In genomic region chr12:45121224-45121623, GRCh38 we compare ENCODE assay signal across 18 cellular contexts.
DNase-seq lines count a peak whose midpoint lies in the region; TF ChIP-seq lines count a peak whose summit lies in the region.
"Had no signal": no experiment of that assay in that cellular context is flagged by ENCODE, and none has a peak within 500 bp of the region (broad histone marks: within the 10 kb centered on the region; RNA-seq: fewer than 3 reads in every experiment).

No MANE protein-coding gene starts in this region.

- H3K27ac Mint-ChIP-seq in H9 (peak overlapping the region in 1 of 3 experiments; percentile 95; a peak in 1 of 7 replicates), progenitor cell of endocrine pancreas (no peak overlapping the region)

- H3K36me3 Mint-ChIP-seq in H9 (ENCODE audit: insufficient read depth in 1 of 3, low read depth in 3 of 3) (no peaks in the 10 kb centered on the region; a peak in 1 of 7 replicates), progenitor cell of endocrine pancreas (ENCODE audit: insufficient read depth) (no peaks in the 10 kb centered on the region)

- H3K9me3 Mint-ChIP-seq in H9 (no peaks in the 10 kb centered on the region; a peak in 1 of 5 replicates), progenitor cell of endocrine pancreas (ENCODE audit: low read depth) (no peaks in the 10 kb centered on the region)
- H3K9me3 Mint-ChIP-seq: neural crest cell had no signal

- no peak overlapping the region for H3T11ph ChIP-seq in H9 (ENCODE audit: low read length)

- no peak overlapping the region for H2BK120ac ChIP-seq in H9 (ENCODE audit: low read depth, low read length, poor library complexity, severe bottlenecking)

- H3K4me3 ChIP-seq in hepatocyte: no peak overlapping the region
- H3K4me3 ChIP-seq: testis had no signal

- H2AFZ ChIP-seq in H9 (ENCODE audit: low read length): no peak overlapping the region
- H2AFZ ChIP-seq in hepatocyte: no peak overlapping the region

- H3K27me3 ChIP-seq in H9 (ENCODE audit: insufficient read depth, low read length): no peaks in the 10 kb centered on the region
- no peaks in the 10 kb centered on the region for H3K27me3 ChIP-seq in hepatocyte
- H3K27me3 ChIP-seq: testis had no signal

- H2BK12ac ChIP-seq in H9 (ENCODE audit: insufficient read length, low read depth, low read length): no peak overlapping the region

- H2BK15ac ChIP-seq in H9 (ENCODE audit: low read depth, low read length): no peak overlapping the region

- no peaks in the 10 kb centered on the region for H3K36me3 ChIP-seq in hepatocyte (replicated peaks; ENCODE audit: insufficient read depth, low read depth)

- no peak overlapping the region for H3K9ac ChIP-seq in H9 (ENCODE audit: extremely low read depth, insufficient read length, low read length)

- no peak overlapping the region for H3K4me3 Mint-ChIP-seq in H9
- no peak overlapping the region for H3K4me3 Mint-ChIP-seq in progenitor cell of endocrine pancreas (ENCODE audit: low read depth)
- H3K4me3 Mint-ChIP-seq: neural crest cell had no signal

- H2BK5ac ChIP-seq in H9 (ENCODE audit: insufficient read length, low read length): no peak overlapping the region

- H3K4me2 ChIP-seq in H9 (ENCODE audit: insufficient read depth, insufficient read length, low read length) (no peak overlapping the region), hepatocyte (no peak overlapping the region)

- DNase-seq in DMS 273 (lab: John Stamatoyannopoulos, UW; ENCODE audit: unreplicated experiment) (peak; percentile 1), DMS 273 treated with DMSO at 0.1 percent for 48 hours (lab: John Stamatoyannopoulos, UW) (no peak), H9 (no peak), SK-MEL-5 (ENCODE audit: low read depth, low spot score) (peak; percentile 15), progenitor cell of endocrine pancreas (ENCODE audit: low spot score, unreplicated experiment) (no peak), hepatocyte (ENCODE audit: low spot score) (no peak), NCI-H2107 treated with DMSO at 0.1 percent for 48 hours (lab: John Stamatoyannopoulos, UW; ENCODE audit: unreplicated experiment) (no peak), SKM-1 treated with dmso at 0.1 percent for 144 hours (lab: John Stamatoyannopoulos, UW; ENCODE audit: unreplicated experiment) (no peak)
- DNase-seq: 8988T; activated CD4-positive, alpha-beta T cell treated with anti-CD3 and anti-CD28 coated beads for 1 hour; C1 segment of cervical spinal cord; DMS153; foreskin melanocyte; left colon; NCI-H345; T1000; testis had no signal

- H4K20me1 ChIP-seq in H9 (ENCODE audit: control insufficient read depth, insufficient read depth, insufficient read length) (no peaks in the 10 kb centered on the region), hepatocyte (ENCODE audit: insufficient read depth, poor library complexity, severe bottlenecking) (no peaks in the 10 kb centered on the region)

- no peak overlapping the region for H2BK20ac ChIP-seq in H9 (ENCODE audit: low read depth, low read length, poor library complexity, severe bottlenecking)

- H3K4me1 ChIP-seq in H9 (ENCODE audit: insufficient read depth, low read length) (no peaks in the 10 kb centered on the region), hepatocyte (ENCODE audit: insufficient read depth) (no peaks in the 10 kb centered on the region)
- H3K4me1 ChIP-seq: testis had no signal

- no peaks in the 10 kb centered on the region for H3K9me2 ChIP-seq in hepatocyte (replicated peaks; ENCODE audit: insufficient read depth)

- H3K79me2 ChIP-seq in H9 (ENCODE audit: insufficient read depth, low read length): no peaks in the 10 kb centered on the region
- no peaks in the 10 kb centered on the region for H3K79me2 ChIP-seq in hepatocyte

- no peak overlapping the region for H3K4ac ChIP-seq in H9 (ENCODE audit: low read depth, low read length)

- no peaks in the 10 kb centered on the region for H3K79me1 ChIP-seq in H9 (ENCODE audit: insufficient read depth, low read depth, low read length, poor library complexity, severe bottlenecking)

- no CpG with 5 or more reads among the region's 2 CpGs for WGBS in H9 (ENCODE audit: extremely low coverage, insufficient read length, low lambda C conversion rate)
- WGBS in hepatocyte (ENCODE audit: low lambda C conversion rate, missing lambda C conversion rate): 75% methylated on average over 2 of the region's 2 CpGs

- H3K4me1 Mint-ChIP-seq in H9 (peaks cover 6 to 7% of the 10 kb centered on the region in 2 experiments), progenitor cell of endocrine pancreas (ENCODE audit: low read depth) (peaks cover 3% of the 10 kb centered on the region)

- H3K27me3 Mint-ChIP-seq in H9 (ENCODE audit: low read depth): no peaks in the 10 kb centered on the region
- H3K27me3 Mint-ChIP-seq in progenitor cell of endocrine pancreas: peaks cover 7% of the 10 kb centered on the region

- no peak overlapping the region for H3K23ac ChIP-seq in H9 (ENCODE audit: insufficient read length, low read depth, low read length)

- no peak overlapping the region for H3K18ac ChIP-seq in H9 (ENCODE audit: insufficient read length, low read depth, low read length)

- TF ChIP-seq CTCF in H9 (conservative IDR thresholded peaks at IDR 0.05) (peak; percentile 52), progenitor cell of endocrine pancreas (IDR thresholded peaks at IDR 0.05; ENCODE audit: unreplicated experiment) (peak; percentile 14), hepatocyte (IDR thresholded peaks at IDR 0.05; ENCODE audit: poor library complexity) (no peak)

- no peak overlapping the region for H3K56ac ChIP-seq in H9 (ENCODE audit: insufficient read length, low read depth, low read length)

- no peak overlapping the region for H3K27ac ChIP-seq in H9 (ENCODE audit: insufficient read length, low read depth, low read length)
- no peak overlapping the region for H3K27ac ChIP-seq in hepatocyte
- H3K27ac ChIP-seq: testis had no signal

- in situ Hi-C loops in SK-MEL-5 (cut with HindIII; ENCODE audit: low pct_unique_long_range_greater_than_20kb, low sequenced_read_pairs): no loop called here

- no peak overlapping the region for H3K14ac ChIP-seq in H9 (ENCODE audit: insufficient read depth, low read length)

- H4K91ac ChIP-seq in H9 (ENCODE audit: insufficient read length, low read depth, low read length): no peak overlapping the region

- H3K9me3 ChIP-seq in H9 (ENCODE audit: control insufficient read depth, low read depth, low read length): no peaks in the 10 kb centered on the region
- H3K9me3 ChIP-seq in hepatocyte (ENCODE audit: low read depth): no peaks in the 10 kb centered on the region
- H3K9me3 ChIP-seq: testis had no signal

- no peak overlapping the region for H4K5ac ChIP-seq in H9 (ENCODE audit: insufficient read length, low read depth, low read length)

- no peak overlapping the region for H4K8ac ChIP-seq in H9 (replicated peaks; ENCODE audit: insufficient read length, low read depth, low read length)

- H2AK5ac ChIP-seq in H9 (ENCODE audit: insufficient read length, low read length): no peak overlapping the region

- H3K23me2 ChIP-seq in H9 (ENCODE audit: insufficient read length, low read depth, low read length, poor library complexity, severe bottlenecking): no peaks in the 10 kb centered on the region

Comparison
In these comparisons a context has a peak if more than half of its experiments do, and no peak if none do; other contexts are left out.
1. DNase-seq: peak in DMS 273 (single experiment) and SK-MEL-5 (single experiment); none in DMS 273 treated with DMSO at 0.1 percent for 48 hours (single experiment), H9 (single experiment), progenitor cell of endocrine pancreas (single experiment), hepatocyte (single experiment), NCI-H2107 treated with DMSO at 0.1 percent for 48 hours (single experiment) and SKM-1 treated with dmso at 0.1 percent for 144 hours (single experiment).